In genomic region chr10:44416021-44416758, GRCh38 we compare ENCODE assay signal across 21 cellular contexts. TPM values are rescaled to one million over a fixed set of nuclear protein-coding genes. Genes with fewer than 3 reads are reported as not detected.
DNase-seq lines count a peak whose midpoint lies in the region; ATAC-seq and TF ChIP-seq lines count a peak whose summit lies in the region.
"Had no signal": no experiment of that assay in that cellular context is flagged by ENCODE, and none has a peak within 500 bp of the region (broad histone marks: within the 10 kb centered on the region; RNA-seq: fewer than 3 reads in every experiment).

No MANE protein-coding gene starts in this region.

- CTCF ChIA-PET in PC-9 (lab: Charles Lee), result no interaction called here

- no peak for TF ChIP-seq POLR2A in erythroblast (IDR thresholded peaks at IDR 0.05; ENCODE audit: low read length)

- no peaks in the 10 kb centered on the region for H3K9me3 ChIP-seq in PC-9 (ENCODE audit: insufficient read depth, low read depth)

- H3K4me3 ChIP-seq in PC-9, result no peak overlapping the region
- H3K4me3 ChIP-seq: lung, smooth muscle cell, stomach had no signal

- ATAC-seq in Right ventricle myocardium superior (ENCODE audit: poor library complexity) (peak; percentile 75), sciatic nerve (peak; percentile 89)
- ATAC-seq: HCT116, T-cell had no signal

- H4K20me1 ChIP-seq in PC-9 (ENCODE audit: insufficient read depth), result no peaks in the 10 kb centered on the region

- DNase-seq in DMS 273 treated with DMSO at 0.1 percent for 48 hours (lab: John Stamatoyannopoulos, UW) (peak; percentile 8), astrocyte of the hippocampus (ENCODE audit: low read depth, low spot score) (peak; percentile 25), Right ventricle myocardium superior (no peak), sciatic nerve (ENCODE audit: low spot score) (peak; percentile 55), UCSD-AML1 (lab: John Stamatoyannopoulos, UW; ENCODE audit: unreplicated experiment) (no peak), PC-9 (no peak), activated gamma-delta T cell treated with Interleukin-2 at 50 U/mL for 16 hours (no peak), erythroblast (lab: John Stamatoyannopoulos, UW) (no peak)
- DNase-seq: activated CD4-positive, CD25-positive, alpha-beta regulatory T cell; activated CD8-positive, alpha-beta memory T cell treated with anti-CD3 and anti-CD28 coated beads, Interleukin-2, amount 50 U/mL, for 4 hours; DMS53; hypothalamus; KG1; NCI-H1694 treated with DMSO at 0.1 percent for 48 hours; NCI-H69; stomach; T-cell had no signal

- H3F3A ChIP-seq in PC-9 (ENCODE audit: insufficient read depth, low read depth), result no peaks in the 10 kb centered on the region

- no peak for TF ChIP-seq CTCF in PC-9 (conservative IDR thresholded peaks at IDR 0.05)

- no peak overlapping the region for H3K27ac ChIP-seq in PC-9
- H3K27ac ChIP-seq: epithelial cell of prostate had no signal

- H3K36me3 ChIP-seq in PC-9 (ENCODE audit: low read depth), result no peaks in the 10 kb centered on the region
- H3K36me3 ChIP-seq: stomach had no signal

- no TSS peak for BruUV-seq in PC-9 (replicated peaks; lab: Mats Ljungman, UMichigan)

- H3K9me2 ChIP-seq in PC-9 (ENCODE audit: insufficient read depth), result no peaks in the 10 kb centered on the region

- H3K4me1 ChIP-seq in PC-9 (replicated peaks; ENCODE audit: insufficient read depth), result no peaks in the 10 kb centered on the region
- H3K4me1 ChIP-seq: stomach had no signal

- no peak overlapping the region for H2AFZ ChIP-seq in PC-9

- H3K79me2 ChIP-seq in PC-9 (ENCODE audit: low read depth), result no peaks in the 10 kb centered on the region

- intact Hi-C loops in Right ventricle myocardium superior (cut with DNase I) (no loop called here), sciatic nerve (cut with DNase I) (no loop called here), PC-9 (cut with micrococcal nuclease; ENCODE audit: unreplicated experiment) (no loop called here)

- H3K27me3 ChIP-seq in PC-9 (ENCODE audit: insufficient read depth, low read depth), result peaks cover 34% of the 10 kb centered on the region
- H3K27me3 ChIP-seq: stomach had no signal

- POLR2A ChIA-PET in PC-9 (lab: Charles Lee; ENCODE audit: unreplicated experiment), result no interaction called here

- no peak overlapping the region for H3K4me2 ChIP-seq in PC-9
- H3K4me2 ChIP-seq: smooth muscle cell had no signal

RNA-seq across cellular contexts. Expression of gene CXCL12, which starts 31.3 kb away (rescaled TPM):
- total RNA-seq in Right ventricle myocardium superior (117 TPM), sciatic nerve (394 TPM), PC-9 (2021) (not detected in 2 replicates)

Comparison
In these comparisons a context has a peak if more than half of its experiments do, and no peak if none do; other contexts are left out.
1. DNase-seq: peak in DMS 273 treated with DMSO at 0.1 percent for 48 hours (single experiment), astrocyte of the hippocampus (single experiment) and sciatic nerve (single experiment); none in Right ventricle myocardium superior (single experiment), UCSD-AML1 (single experiment), PC-9 (0 of 2), activated gamma-delta T cell treated with Interleukin-2 at 50 U/mL for 16 hours (single experiment) and erythroblast (0 of 2).
2. RNA of gene CXCL12, which starts 31.3 kb away (total RNA-seq): 394 TPM in sciatic nerve (single experiment) and 117 TPM in Right ventricle myocardium superior (single experiment); not detected in PC-9; every median in the first group is over 100 times any median in the second.